29 cellular contexts compared by ENCODE assay signal in the genomic region with DNA sequence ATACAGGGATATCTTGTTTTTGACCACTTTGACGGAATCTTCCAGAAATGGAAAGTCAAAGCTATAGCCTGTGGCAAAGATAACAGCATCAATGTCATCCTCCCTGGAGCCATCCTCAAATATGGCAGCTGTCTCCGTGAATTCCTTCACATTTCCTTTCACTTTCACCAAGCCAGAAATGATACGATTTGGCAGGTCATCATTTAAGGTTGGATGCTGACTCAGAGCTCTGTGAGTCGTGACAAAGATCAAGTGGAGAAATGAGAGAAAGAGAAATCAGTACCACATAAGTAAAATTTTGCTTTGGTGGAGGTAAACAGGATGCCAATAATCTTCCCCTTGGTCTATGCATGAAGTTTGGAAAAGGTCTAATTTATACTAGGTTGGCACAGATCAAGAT. TPM values are rescaled to one million over a fixed set of nuclear protein-coding genes. Genes with fewer than 3 reads are reported as not detected.
DNase-seq lines count a peak whose midpoint lies in the region; ATAC-seq and TF ChIP-seq lines count a peak whose summit lies in the region.
"Had no signal": no experiment of that assay in that cellular context is flagged by ENCODE, and none has a peak within 500 bp of the region (broad histone marks: within the 10 kb centered on the region; RNA-seq: fewer than 3 reads in every experiment).

No MANE protein-coding gene starts in this region.

- no peak overlapping the region for H3K56ac ChIP-seq in IMR-90 (ENCODE audit: extremely low read depth, insufficient read depth, low read length)

- H3K27ac ChIP-seq in ACC112 (ENCODE audit: low read depth, low read length) (peak overlapping the region; percentile 46; the same call in 1 of the 2 replicates), IMR-90 (ENCODE audit: insufficient read depth, low read length) (no peak overlapping the region), aorta (ENCODE audit: low read depth in 1 of 2, low read length in 2 of 2) (no peak overlapping the region)
- H3K27ac ChIP-seq: BLaER1 treated with 17β-estradiol and CSF1 and Interleukin-3, amounts not matched to agents 10 nM and 100 nM; dorsolateral prefrontal cortex; heart right ventricle; left ventricle myocardium inferior; ovary; right atrium auricular region; thoracic aorta; uterus; VCaP had no signal

- no peak overlapping the region for H4K5ac ChIP-seq in IMR-90 (ENCODE audit: low read depth, low read length)

- no peaks in the 10 kb centered on the region for H4K20me1 ChIP-seq in IMR-90 (ENCODE audit: insufficient read depth, low read length)
- H4K20me1 ChIP-seq: BLaER1 treated with 17β-estradiol and CSF1 and Interleukin-3, amounts not matched to agents 10 nM and 100 nM had no signal

- peak overlapping the region; percentile 58 for H3K4me2 ChIP-seq in IMR-90 (ENCODE audit: low read depth, low read length)
- H3K4me2 ChIP-seq: BLaER1 treated with 17β-estradiol and CSF1 and Interleukin-3, amounts not matched to agents 10 nM and 100 nM had no signal

- H3K14ac ChIP-seq in IMR-90 (replicated peaks; ENCODE audit: low read depth, low read length) = no peak overlapping the region

- H3K4me1 ChIP-seq in ACC112 (ENCODE audit: control insufficient read depth, insufficient read depth, low read length, unreplicated experiment) (peaks cover 9% of the 10 kb centered on the region), IMR-90 (ENCODE audit: control insufficient read depth, insufficient read depth, low read length) (no peaks in the 10 kb centered on the region), adipocyte (ENCODE audit: control insufficient read depth, insufficient read depth, low read length) (peaks cover 5% of the 10 kb centered on the region), aorta (ENCODE audit: control insufficient read depth in 1 of 2, insufficient read depth in 2 of 2, low read length in 2 of 2) (no peaks in the 10 kb centered on the region)
- H3K4me1 ChIP-seq: HAP-1, left ventricle myocardium inferior, right atrium auricular region, uterus had no signal

- H3K4me1 Mint-ChIP-seq in activated T-cell treated with anti-CD3 and anti-CD28 coated beads, Interleukin-2, amount 50 U/mL, for 72 hours (ENCODE audit: low read depth) = peaks cover 7% of the 10 kb centered on the region
- H3K4me1 Mint-ChIP-seq: activated naive CD4-positive, alpha-beta T cell treated with anti-CD3 and anti-CD28 coated beads, Interleukin-2, amount 50 U/mL, for 24 hours; mesothelial cell of epicardium had no signal

- no peak overlapping the region for H2BK15ac ChIP-seq in IMR-90 (ENCODE audit: low read depth, low read length)

- no peak overlapping the region for H2AK5ac ChIP-seq in IMR-90 (ENCODE audit: low read depth, low read length)

- no peak overlapping the region for H2BK5ac ChIP-seq in IMR-90 (ENCODE audit: low read depth, low read length, poor library complexity, severe bottlenecking)

- H3K27me3 Mint-ChIP-seq in activated T-cell treated with anti-CD3 and anti-CD28 coated beads, Interleukin-2, amount 50 U/mL, for 72 hours (ENCODE audit: low read depth) = no peaks in the 10 kb centered on the region
- H3K27me3 Mint-ChIP-seq: activated naive CD4-positive, alpha-beta T cell treated with anti-CD3 and anti-CD28 coated beads, Interleukin-2, amount 50 U/mL, for 24 hours; natural killer cell treated with Interleukin-12 subunit alpha and Interleukin-12 subunit beta and Interleukin-15 and Interleukin-18, amount 100 ng/mL, for 72 hours had no signal

- H3K9me3 ChIP-seq in IMR-90 (ENCODE audit: control insufficient read depth, insufficient read depth, low read length) = no peaks in the 10 kb centered on the region
- no peaks in the 10 kb centered on the region for H3K9me3 ChIP-seq in adipocyte (ENCODE audit: control insufficient read depth, low read length)
- no peaks in the 10 kb centered on the region for H3K9me3 ChIP-seq in aorta (ENCODE audit: control insufficient read depth, low read length)
- H3K9me3 ChIP-seq: HAP-1, heart right ventricle, left ventricle myocardium inferior, ovary, right atrium auricular region, thoracic aorta, uterus had no signal

- no peak overlapping the region for H4K91ac ChIP-seq in IMR-90 (ENCODE audit: insufficient read depth, low read depth, low read length)

- no peak for TF ChIP-seq CTCF in IMR-90 (conservative IDR thresholded peaks at IDR 0.05; ENCODE audit: low read depth, low read length)

- H3K36me3 ChIP-seq in ACC112 (ENCODE audit: insufficient read depth, low read length) = no peaks in the 10 kb centered on the region
- H3K36me3 ChIP-seq in IMR-90 (ENCODE audit: control insufficient read depth, insufficient read depth, low read length) = no peaks in the 10 kb centered on the region
- H3K36me3 ChIP-seq in adipocyte (ENCODE audit: control insufficient read depth, insufficient read depth, low read length, severe bottlenecking) = no peaks in the 10 kb centered on the region
- H3K36me3 ChIP-seq in aorta (ENCODE audit: control insufficient read depth in 1 of 2, insufficient read depth in 2 of 2, low read length in 1 of 2) = peaks cover 0 to 5% of the 10 kb centered on the region in 2 donors
- H3K36me3 ChIP-seq: BLaER1 treated with 17β-estradiol and CSF1 and Interleukin-3, amounts not matched to agents 10 nM and 100 nM; HAP-1; ovary; right atrium auricular region; thoracic aorta; uterus had no signal

- no peaks in the 10 kb centered on the region for H3K79me2 ChIP-seq in ACC112 (ENCODE audit: control insufficient read depth, insufficient read depth, low read length, unreplicated experiment)

- H2BK20ac ChIP-seq in IMR-90 (ENCODE audit: low read depth, low read length) = no peak overlapping the region

- CTCF ChIA-PET in IMR-90 (lab: Yijun Ruan, JAX) = interaction anchor here (1.4 kb wide), 1 partner anchor 42 kb away, joined by 3 read pairs; no protein-coding TSS in a partner anchor

- intact Hi-C loops in IMR-90 (cut with micrococcal nuclease) (no loop called here), aorta (cut with DNase I) (no loop called here)

- peak overlapping the region; percentile 70 for H3K4me3 ChIP-seq in ACC112 (ENCODE audit: low read depth, low read length)
- no peak overlapping the region for H3K4me3 ChIP-seq in IMR-90 (ENCODE audit: insufficient read depth, low read depth, low read length)
- H3K4me3 ChIP-seq in adipocyte (ENCODE audit: low read length) = peak overlapping the region; percentile 25
- no peak overlapping the region for H3K4me3 ChIP-seq in aorta (ENCODE audit: low read length in 2 of 2)
- H3K4me3 ChIP-seq: BLaER1 treated with 17β-estradiol and CSF1 and Interleukin-3, amounts not matched to agents 10 nM and 100 nM; dorsolateral prefrontal cortex; HAP-1; heart right ventricle; left ventricle myocardium inferior; ovary; right atrium auricular region; thoracic aorta; uterus had no signal

- BruUV-seq in IMR-90 (replicated peaks; lab: Mats Ljungman, UMichigan) = no TSS peak

- no peak overlapping the region for H3K4me3 Mint-ChIP-seq in activated T-cell treated with anti-CD3 and anti-CD28 coated beads, Interleukin-2, amount 50 U/mL, for 72 hours
- H3K4me3 Mint-ChIP-seq: activated naive CD4-positive, alpha-beta T cell treated with anti-CD3 and anti-CD28 coated beads, Interleukin-2, amount 50 U/mL, for 24 hours; activated T-helper 1 cell treated with anti-CD3 and anti-CD28 coated beads, Interleukin-12 subunit alpha, Interleukin-12 subunit beta, Interleukin-2, Interleukin-4 antibody, amounts not matched to agents 30 ng/mL and 10 ng/mL and 1 ng/mL, durations not matched to agents 14 hours and 24 hours and 36 hours; mesothelial cell of epicardium; natural killer cell treated with Interleukin-12 subunit alpha and Interleukin-12 subunit beta and Interleukin-15 and Interleukin-18, amount 100 ng/mL, for 72 hours; T-helper 2 cell treated with Interferon-gamma antibody and Interleukin-4, amounts not matched to agents 5 μg/mL and 100 μg/mL, for 36 hours had no signal

- ATAC-seq in IMR-90 (ENCODE audit: low read depth) (no peak), left lobe of liver (peak; percentile 30), aorta (ENCODE audit: low FRiP score) (no peak)
- no peak for ATAC-seq in activated T-cell treated with anti-CD3 and anti-CD28 coated beads, Interleukin-2, amount 50 U/mL, for 72 hours (replicated peaks in 1 of 2)
- ATAC-seq: heart right ventricle; natural killer cell treated with Interleukin-12 subunit alpha and Interleukin-12 subunit beta and Interleukin-15 and Interleukin-18, amount 100 ng/mL, for 72 hours had no signal

- no peak overlapping the region for H3K4ac ChIP-seq in IMR-90 (ENCODE audit: low read depth, low read length)

- WGBS in IMR-90 (ENCODE audit: extremely low coverage in 2 of 2, insufficient read length in 1 of 2), 2 experiments = no CpG with 5 or more reads among the region's 4 CpGs
- WGBS in aorta, 2 donors = 92 to 94% methylated on average over 4 of the region's 4 CpGs

- no peaks in the 10 kb centered on the region for H3K36me3 Mint-ChIP-seq in activated T-cell treated with anti-CD3 and anti-CD28 coated beads, Interleukin-2, amount 50 U/mL, for 72 hours (ENCODE audit: insufficient read depth in 2 of 2)

- no peak overlapping the region for H3K27ac Mint-ChIP-seq in activated T-cell treated with anti-CD3 and anti-CD28 coated beads, Interleukin-2, amount 50 U/mL, for 72 hours
- H3K27ac Mint-ChIP-seq: activated naive CD4-positive, alpha-beta T cell treated with anti-CD3 and anti-CD28 coated beads, Interleukin-2, amount 50 U/mL, for 24 hours; activated T-helper 1 cell treated with anti-CD3 and anti-CD28 coated beads, Interleukin-12 subunit alpha, Interleukin-12 subunit beta, Interleukin-2, Interleukin-4 antibody, amounts not matched to agents 30 ng/mL and 10 ng/mL and 1 ng/mL, durations not matched to agents 14 hours and 24 hours and 36 hours; mesothelial cell of epicardium; natural killer cell treated with Interleukin-12 subunit alpha and Interleukin-12 subunit beta and Interleukin-15 and Interleukin-18, amount 100 ng/mL, for 72 hours; T-helper 2 cell treated with Interferon-gamma antibody and Interleukin-4, amounts not matched to agents 5 μg/mL and 100 μg/mL, for 36 hours had no signal

- no peak for TF ChIP-seq POLR2A in IMR-90 (IDR thresholded peaks at IDR 0.05; ENCODE audit: low read depth, low read length)

- POLR2A ChIA-PET in IMR-90 (lab: Charles Lee; ENCODE audit: unreplicated experiment) = no interaction called here

- H2AK9ac ChIP-seq in IMR-90 (replicated peaks; ENCODE audit: low read depth, low read length, poor library complexity) = no peak overlapping the region

- DNase-seq in IMR-90 (peak; percentile 18), adipocyte (ENCODE audit: low read depth) (no peak), left lobe of liver (ENCODE audit: low spot score) (no peak), aorta (no peak), NCI-H146 treated with DMSO at 0.1 percent for 48 hours (lab: John Stamatoyannopoulos, UW; ENCODE audit: unreplicated experiment) (no peak), NCI-H1048 (lab: John Stamatoyannopoulos, UW) (no peak)
- no peak for DNase-seq in activated T-cell treated with anti-CD3 and anti-CD28 coated beads, Interleukin-2, amount 50 U/mL, for 72 hours
- DNase-seq: anterior cingulate cortex; dorsolateral prefrontal cortex; heart right ventricle; KG1; left ventricle myocardium inferior; NCI-H1930; ovary; stimulated activated CD4-positive, alpha-beta T cell treated with anti-CD3 and anti-CD28 coated beads, Interleukin-12 subunit alpha, Interleukin-12 subunit beta, amount 100 ng/mL, for 4 hours; stimulated activated CD4-positive, alpha-beta T cell treated with anti-CD3 and anti-CD28 coated beads, Interleukin-4, amount 100 ng/mL, for 4 hours; stimulated activated naive CD4-positive, alpha-beta T cell; uterus had no signal

- in situ Hi-C loops in IMR-90 (cut with MboI; ENCODE audit: low sequenced_read_pairs) = no loop called here

- H4K8ac ChIP-seq in IMR-90 (ENCODE audit: low read depth in 2 of 2, low read length in 2 of 2) = no peak overlapping the region

- H3K23ac ChIP-seq in IMR-90 (ENCODE audit: low read depth, low read length) = no peak overlapping the region

- TF ChIP-seq RAD21 in IMR-90 (IDR thresholded peaks at IDR 0.05; ENCODE audit: low read length) = no peak

- H3K27me3 ChIP-seq in ACC112 (ENCODE audit: insufficient read depth, low read length) (no peaks in the 10 kb centered on the region), IMR-90 (ENCODE audit: control insufficient read depth, insufficient read depth, low read length) (no peaks in the 10 kb centered on the region), adipocyte (replicated peaks; ENCODE audit: control insufficient read depth, insufficient read depth, low read length) (no peaks in the 10 kb centered on the region), aorta (ENCODE audit: control insufficient read depth in 1 of 2, insufficient read depth in 2 of 2, low read length in 1 of 2) (no peaks in the 10 kb centered on the region)
- H3K27me3 ChIP-seq: BLaER1 treated with 17β-estradiol and CSF1 and Interleukin-3, amounts not matched to agents 10 nM and 100 nM; dorsolateral prefrontal cortex; heart right ventricle; ovary; right atrium auricular region; uterus had no signal

- H2AFZ ChIP-seq in ACC112 (ENCODE audit: low read length, unreplicated experiment) = peak overlapping the region; percentile 96
- H2AFZ ChIP-seq in IMR-90 (replicated peaks; ENCODE audit: low read length, poor library complexity) = no peak overlapping the region

- peaks cover 0 to 2% of the 10 kb centered on the region in 2 donors for H3K9me3 Mint-ChIP-seq in activated T-cell treated with anti-CD3 and anti-CD28 coated beads, Interleukin-2, amount 50 U/mL, for 72 hours
- H3K9me3 Mint-ChIP-seq: activated naive CD4-positive, alpha-beta T cell treated with anti-CD3 and anti-CD28 coated beads, Interleukin-2, amount 50 U/mL, for 24 hours; activated T-helper 1 cell treated with anti-CD3 and anti-CD28 coated beads, Interleukin-12 subunit alpha, Interleukin-12 subunit beta, Interleukin-2, Interleukin-4 antibody, amounts not matched to agents 30 ng/mL and 10 ng/mL and 1 ng/mL, durations not matched to agents 14 hours and 24 hours and 36 hours; mesothelial cell of epicardium; natural killer cell treated with Interleukin-12 subunit alpha and Interleukin-12 subunit beta and Interleukin-15 and Interleukin-18, amount 100 ng/mL, for 72 hours; T-helper 2 cell treated with Interferon-gamma antibody and Interleukin-4, amounts not matched to agents 5 μg/mL and 100 μg/mL, for 36 hours had no signal

- dilution Hi-C loops in IMR-90 (cut with HindIII; ENCODE audit: low sequenced_read_pairs, unreplicated experiment) = no loop called here

- no peak overlapping the region for H3K18ac ChIP-seq in IMR-90 (ENCODE audit: low read depth, low read length)

- no peak overlapping the region for H2BK120ac ChIP-seq in IMR-90 (ENCODE audit: low read depth, low read length)

- no peak overlapping the region for H3K9ac ChIP-seq in IMR-90 (ENCODE audit: low read depth, low read length)
- no peak overlapping the region for H3K9ac ChIP-seq in adipocyte (ENCODE audit: low read length)
- H3K9ac ChIP-seq: BLaER1 treated with 17β-estradiol and CSF1 and Interleukin-3, amounts not matched to agents 10 nM and 100 nM had no signal

- no peaks in the 10 kb centered on the region for H3K79me1 ChIP-seq in IMR-90 (ENCODE audit: low read depth in 1 of 2, low read length in 2 of 2)

- no peaks in the 10 kb centered on the region for H3K9me1 ChIP-seq in IMR-90 (ENCODE audit: insufficient read depth, low read length)

RNA-seq across cellular contexts. Expression of gene FMO5, which starts 23.9 kb away (rescaled TPM):
- total RNA-seq in IMR-90 (2012; rRNA removed) (0.36 and 0.83 TPM in 2 replicates), left lobe of liver (108 TPM), aorta (1 to 10 TPM; 2.9 to 5.8 TPM)
- polyA plus RNA-seq in IMR-90 (2012; rRNA removed) (0.50 and 0.51 TPM in 2 replicates), aorta (10 to 100 TPM in 1 of 2 donors, 1 to 10 TPM in 1; 8.6 to 20.3 TPM)
- 0.01 and 0.10 TPM in 2 replicates for polyA plus RNA-seq in IMR-90 (2012; cell fraction: cytosol; rRNA removed)
- 0.29 and 1.3 TPM in 2 replicates for polyA plus RNA-seq in IMR-90 (2012; cell fraction: nucleus; rRNA removed; ENCODE audit: low replicate concordance)
- total RNA-seq in activated T-cell treated with anti-CD3 and anti-CD28 coated beads, Interleukin-2, amount 50 U/mL, for 72 hours = under 1 TPM; 0.46 to 0.82 TPM
- total RNA-seq: activated T-helper 1 cell treated with anti-CD3 and anti-CD28 coated beads, Interleukin-12 subunit alpha, Interleukin-12 subunit beta, Interleukin-2, Interleukin-4 antibody, amounts not matched to agents 30 ng/mL and 10 ng/mL and 1 ng/mL, durations not matched to agents 14 hours and 24 hours and 36 hours; natural killer cell treated with Interleukin-12 subunit alpha and Interleukin-12 subunit beta and Interleukin-15 and Interleukin-18, amount 100 ng/mL, for 72 hours had no signal

RNA-seq across cellular contexts. Expression of gene PRKAB2, which starts 29.0 kb away (rescaled TPM):
- total RNA-seq in IMR-90 (2012; rRNA removed) = 8.4 and 10.6 TPM in 2 replicates
- polyA plus RNA-seq in IMR-90 (2012; rRNA removed) = 9.7 and 11.0 TPM in 2 replicates
- 2.7 and 2.9 TPM in 2 replicates for polyA plus RNA-seq in IMR-90 (2012; cell fraction: cytosol; rRNA removed)
- 11.9 and 42.6 TPM in 2 replicates for polyA plus RNA-seq in IMR-90 (2012; cell fraction: nucleus; rRNA removed; ENCODE audit: low replicate concordance)
- 35.3 TPM for total RNA-seq in left lobe of liver
- total RNA-seq in aorta = 10 to 100 TPM; 18.7 to 21.1 TPM
- 10 to 100 TPM; 13.9 to 18.1 TPM for polyA plus RNA-seq in aorta
- 10 to 100 TPM; 10.8 to 11.3 TPM for total RNA-seq in activated T-cell treated with anti-CD3 and anti-CD28 coated beads, Interleukin-2, amount 50 U/mL, for 72 hours

RNA-seq across cellular contexts. Expression of gene CHD1L, which starts 41.2 kb away (rescaled TPM):
- total RNA-seq in IMR-90 (2012; rRNA removed) = 47.5 and 51.7 TPM in 2 replicates
- polyA plus RNA-seq in IMR-90 (2012; rRNA removed) = 28.2 and 31.2 TPM in 2 replicates
- 6.2 and 8.3 TPM in 2 replicates for polyA plus RNA-seq in IMR-90 (2012; cell fraction: cytosol; rRNA removed)
- 7.3 and 53.9 TPM in 2 replicates for polyA plus RNA-seq in IMR-90 (2012; cell fraction: nucleus; rRNA removed; ENCODE audit: low replicate concordance)
- total RNA-seq in left lobe of liver = 27.9 TPM
- total RNA-seq in aorta = 10 to 100 TPM; 61.7 to 74.2 TPM
- 10 to 100 TPM; 17.4 to 21.1 TPM for polyA plus RNA-seq in aorta
- 10 to 100 TPM; 40.7 to 53.8 TPM for total RNA-seq in activated T-cell treated with anti-CD3 and anti-CD28 coated beads, Interleukin-2, amount 50 U/mL, for 72 hours

Comparison
In these comparisons a context has a peak if more than half of its experiments do, and no peak if none do; other contexts are left out.
1. H3K4me3 ChIP-seq: peak in ACC112 (single experiment) and adipocyte (single experiment); none in IMR-90 (single experiment) and aorta (0 of 2).
2. RNA of gene FMO5, which starts 23.9 kb away (total RNA-seq): 108 TPM in left lobe of liver (single experiment); 2.9 to 5.8 TPM in aorta, 0.46 to 0.82 TPM in activated T-cell treated with anti-CD3 and anti-CD28 coated beads, Interleukin-2, amount 50 U/mL, for 72 hours and 0.36 to 0.83 TPM in IMR-90; every median in the first group is over 10 times any median in the second.